Comparison of ENCODE assay signal across 1 cellular context in the genomic region with DNA sequence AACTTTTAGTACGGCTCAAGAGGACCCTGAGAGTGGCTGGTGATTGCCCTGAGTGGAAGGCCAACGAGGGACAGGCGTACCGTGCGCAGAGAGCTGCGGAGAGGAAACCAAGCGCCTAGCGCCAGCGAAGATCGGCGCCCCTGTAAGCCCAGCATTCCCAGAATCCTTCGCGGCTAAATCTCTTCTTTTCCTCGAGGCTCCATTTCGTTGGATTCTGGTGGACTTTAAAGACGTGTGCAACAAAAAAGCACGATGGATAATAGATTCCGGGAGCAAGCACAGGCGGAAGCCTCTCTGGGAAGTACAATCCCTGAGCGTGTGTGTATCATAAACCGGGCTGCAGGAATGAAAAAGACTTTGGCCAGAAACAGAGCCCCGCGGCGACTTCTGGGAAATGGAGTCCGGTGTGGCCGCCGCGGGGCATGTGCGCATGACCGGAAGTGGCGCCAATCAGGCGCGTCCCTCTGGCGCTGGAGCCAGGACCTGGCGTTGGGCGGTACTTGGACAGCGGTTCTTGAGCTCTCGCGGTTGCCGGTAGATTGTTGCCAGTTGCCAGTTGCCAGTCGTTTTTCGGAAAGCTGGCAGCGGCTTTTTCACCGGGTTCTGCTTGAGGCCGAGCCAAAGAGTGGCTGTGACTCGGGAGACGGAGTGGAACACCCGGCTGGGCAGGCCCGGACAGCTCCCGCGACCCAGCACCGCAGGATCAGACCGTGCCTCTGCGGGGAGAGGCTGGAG.
TF ChIP-seq lines count a peak whose summit lies in the region.

TSS of gene ZNF79 (plus strand) at position 449 of the 735 bp plus-strand sequence. CDS start 406 bp downstream, outside the sequence.

TF ChIP-seq in HepG2, 621 proteins besides CTCF, POLR2A, EP300 and RAD21 (continued from another document and continues in another):
- TF ChIP-seq, protein P1, sequence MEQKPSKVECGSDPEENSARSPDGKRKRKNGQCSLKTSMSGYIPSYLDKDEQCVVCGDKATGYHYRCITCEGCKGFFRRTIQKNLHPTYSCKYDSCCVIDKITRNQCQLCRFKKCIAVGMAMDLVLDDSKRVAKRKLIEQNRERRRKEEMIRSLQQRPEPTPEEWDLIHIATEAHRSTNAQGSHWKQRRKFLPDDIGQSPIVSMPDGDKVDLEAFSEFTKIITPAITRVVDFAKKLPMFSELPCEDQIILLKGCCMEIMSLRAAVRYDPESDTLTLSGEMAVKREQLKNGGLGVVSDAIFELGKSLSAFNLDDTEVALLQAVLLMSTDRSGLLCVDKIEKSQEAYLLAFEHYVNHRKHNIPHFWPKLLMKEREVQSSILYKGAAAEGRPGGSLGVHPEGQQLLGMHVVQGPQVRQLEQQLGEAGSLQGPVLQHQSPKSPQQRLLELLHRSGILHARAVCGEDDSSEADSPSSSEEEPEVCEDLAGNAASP (CRISPR knock-in tag; IDR thresholded peaks at IDR 0.05; ENCODE audit: borderline replicate concordance) = peak; percentile 27; the same call in 1 of the 2 replicates
- TF ChIP-seq HNRNPLL (IDR thresholded peaks at IDR 0.05; ENCODE audit: low read depth, low read length, poor library complexity, severe bottlenecking) (peak; percentile 94), HOXD1 (CRISPR knock-in tag; IDR thresholded peaks at IDR 0.05) (peak; percentile 68; the same call in 1 of the 2 replicates), REL (CRISPR knock-in tag; conservative IDR thresholded peaks at IDR 0.05) (no peak), ZFP62 (CRISPR knock-in tag; IDR thresholded peaks at IDR 0.05) (no peak), ZNF235 (CRISPR knock-in tag; IDR thresholded peaks at IDR 0.05; ENCODE audit: borderline replicate concordance) (no peak), HOXA9 (CRISPR knock-in tag; IDR thresholded peaks at IDR 0.05; ENCODE audit: borderline replicate concordance) (no peak), ZNF598 (CRISPR knock-in tag; IDR thresholded peaks at IDR 0.05; ENCODE audit: borderline replicate concordance) (peak; percentile 50; the same call in 1 of the 2 replicates), LCORL (IDR thresholded peaks at IDR 0.05) (no peak), LCORL (CRISPR knock-in tag; IDR thresholded peaks at IDR 0.05) (peak; percentile 27; the same call in 1 of the 2 replicates), ZNF441 (CRISPR knock-in tag; IDR thresholded peaks at IDR 0.05; ENCODE audit: borderline replicate concordance) (peak; percentile 17; the same call in 1 of the 2 replicates), ZNF788 (CRISPR knock-in tag; IDR thresholded peaks at IDR 0.05; ENCODE audit: borderline replicate concordance) (peak; percentile 12; the same call in 1 of the 2 replicates), ZBTB3 (CRISPR knock-in tag; IDR thresholded peaks at IDR 0.05; ENCODE audit: borderline replicate concordance, low read depth) (peak; percentile 87), NFYB (CRISPR knock-in tag; IDR thresholded peaks at IDR 0.05) (0 out of 2 replicates have a peak, but pooled peaks have one; percentile 19), ZMYM4 (CRISPR knock-in tag; IDR thresholded peaks at IDR 0.05) (0 out of 2 replicates have a peak, but pooled peaks have one; percentile 12), ZNF274 (CRISPR knock-in tag; IDR thresholded peaks at IDR 0.05) (no peak; the same call in 1 of the 2 replicates), ZBED4 (CRISPR knock-in tag; IDR thresholded peaks at IDR 0.05; ENCODE audit: borderline replicate concordance) (peak; percentile 68), ZNF850 (CRISPR knock-in tag; conservative IDR thresholded peaks at IDR 0.05) (no peak), PAX8 (CRISPR knock-in tag; IDR thresholded peaks at IDR 0.05; ENCODE audit: borderline replicate concordance) (0 out of 2 replicates have a peak, but pooled peaks have one; percentile 69), PLRG1 (conservative IDR thresholded peaks at IDR 0.05) (no peak), SRF (IDR thresholded peaks at IDR 0.05; ENCODE audit: low read depth, low read length) (0 out of 2 replicates have a peak, but pooled peaks have one; percentile 31), SNAPC4 (CRISPR knock-in tag; IDR thresholded peaks at IDR 0.05) (peak; percentile 98), ZNF839 (CRISPR knock-in tag; IDR thresholded peaks at IDR 0.05; ENCODE audit: borderline replicate concordance) (no peak), RXRA (CRISPR knock-in tag; IDR thresholded peaks at IDR 0.05) (peak; percentile 50; the same call in 1 of the 2 replicates), NR2F6 (IDR thresholded peaks at IDR 0.05) (no peak), NR2F6 (CRISPR knock-in tag; IDR thresholded peaks at IDR 0.05) (0 out of 2 replicates have a peak, but pooled peaks have one; percentile 11), ZNF414 (CRISPR knock-in tag; IDR thresholded peaks at IDR 0.05) (0 out of 2 replicates have a peak, but pooled peaks have one; percentile 35), KDM5A (IDR thresholded peaks at IDR 0.05; ENCODE audit: borderline replicate concordance, low read length) (peak; percentile 88), MAZ (IDR thresholded peaks at IDR 0.05; ENCODE audit: borderline replicate concordance, low read depth, low read length) (no peak), MAZ (CRISPR knock-in tag; IDR thresholded peaks at IDR 0.05; ENCODE audit: low read depth) (peak; percentile 28; the same call in 1 of the 2 replicates), PHB2 (IDR thresholded peaks at IDR 0.05; ENCODE audit: partially characterized antibody) (no peak), ZNF766 (CRISPR knock-in tag; IDR thresholded peaks at IDR 0.05; ENCODE audit: borderline replicate concordance) (peak; percentile 45; the same call in 1 of the 2 replicates), CBX5 (CRISPR knock-in tag; IDR thresholded peaks at IDR 0.05; ENCODE audit: borderline replicate concordance) (no peak), POGZ (CRISPR knock-in tag; IDR thresholded peaks at IDR 0.05) (peak; percentile 36; the same call in 1 of the 2 replicates), ZNF770 (CRISPR knock-in tag; IDR thresholded peaks at IDR 0.05) (peak; percentile 64; the same call in 1 of the 2 replicates), MTF1 (CRISPR knock-in tag; IDR thresholded peaks at IDR 0.05) (peak; percentile 92), RELA (CRISPR knock-in tag; IDR thresholded peaks at IDR 0.05) (no peak), PHF21A (CRISPR knock-in tag; IDR thresholded peaks at IDR 0.05) (peak; percentile 73; the same call in 1 of the 2 replicates), SNAI1 (CRISPR knock-in tag; IDR thresholded peaks at IDR 0.05; ENCODE audit: borderline replicate concordance) (0 out of 2 replicates have a peak, but pooled peaks have one; percentile 24), NR2F2 (IDR thresholded peaks at IDR 0.05; ENCODE audit: borderline replicate concordance, low read depth) (no peak), DBP (CRISPR knock-in tag; IDR thresholded peaks at IDR 0.05; ENCODE audit: not compliant biosample characterization) (no peak), ZNF567 (CRISPR knock-in tag; IDR thresholded peaks at IDR 0.05; ENCODE audit: borderline replicate concordance) (peak; percentile 91; the same call in 1 of the 2 replicates), U2AF1 (optimal IDR thresholded peaks at IDR 0.05; ENCODE audit: low read depth, low read length) (no peak), SALL2 (CRISPR knock-in tag; IDR thresholded peaks at IDR 0.05) (0 out of 2 replicates have a peak, but pooled peaks have one; percentile 43)
- TF ChIP-seq, protein P2, sequence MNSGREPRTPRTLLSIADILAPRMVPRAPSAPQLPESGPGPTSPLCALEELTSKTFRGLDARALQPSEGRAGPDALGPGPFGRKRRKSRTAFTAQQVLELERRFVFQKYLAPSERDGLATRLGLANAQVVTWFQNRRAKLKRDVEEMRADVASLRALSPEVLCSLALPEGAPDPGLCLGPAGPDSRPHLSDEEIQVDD (CRISPR knock-in tag; IDR thresholded peaks at IDR 0.05; ENCODE audit: borderline replicate concordance) = 0 out of 2 replicates have a peak, but pooled peaks have one; percentile 24
- TF ChIP-seq, protein P3, sequence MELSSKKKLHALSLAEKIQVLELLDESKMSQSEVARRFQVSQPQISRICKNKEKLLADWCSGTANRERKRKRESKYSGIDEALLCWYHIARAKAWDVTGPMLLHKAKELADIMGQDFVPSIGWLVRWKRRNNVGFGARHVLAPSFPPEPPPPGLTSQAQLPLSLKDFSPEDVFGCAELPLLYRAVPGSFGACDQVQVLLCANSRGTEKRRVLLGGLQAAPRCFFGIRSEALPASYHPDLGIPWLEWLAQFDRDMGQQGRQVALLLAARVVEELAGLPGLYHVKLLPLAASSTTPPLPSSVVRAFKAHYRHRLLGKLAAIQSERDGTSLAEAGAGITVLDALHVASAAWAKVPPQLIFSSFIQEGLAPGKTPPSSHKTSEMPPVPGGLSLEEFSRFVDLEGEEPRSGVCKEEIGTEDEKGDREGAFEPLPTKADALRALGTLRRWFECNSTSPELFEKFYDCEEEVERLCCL (CRISPR knock-in tag; IDR thresholded peaks at IDR 0.05; ENCODE audit: borderline replicate concordance) = no peak
